Comparison of ENCODE assay signal across 24 cellular contexts in the genomic region with DNA sequence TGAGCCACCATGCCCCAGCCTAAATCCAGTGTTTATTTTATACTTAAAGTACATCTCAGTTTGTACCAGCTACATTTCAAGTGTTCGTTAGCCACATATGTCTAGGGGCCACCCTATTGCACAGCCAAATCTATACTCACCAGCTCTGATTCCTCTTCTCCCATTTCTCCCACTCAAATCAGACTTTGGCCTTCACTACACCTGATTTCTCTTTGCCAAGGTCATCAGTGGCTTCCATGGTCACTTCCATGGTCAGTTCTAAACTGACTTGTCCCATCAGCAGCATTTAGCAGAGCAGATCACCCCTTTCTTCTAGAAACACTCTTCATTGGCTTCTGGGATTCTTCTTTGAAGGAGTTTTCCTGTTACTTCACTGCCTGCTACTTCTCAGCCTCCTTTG. TPM values are rescaled to one million over a fixed set of nuclear protein-coding genes. Genes with fewer than 3 reads are reported as not detected.
DNase-seq lines count a peak whose midpoint lies in the region; FAIRE-seq and TF ChIP-seq lines count a peak whose summit lies in the region.
"Had no signal": no experiment of that assay in that cellular context is flagged by ENCODE, and none has a peak within 500 bp of the region (broad histone marks: within the 10 kb centered on the region; RNA-seq: fewer than 3 reads in every experiment).

No MANE protein-coding gene starts in this region.

- POLR2A ChIA-PET in H1 (lab: Charles Lee; ENCODE audit: partially characterized antibody) = interaction anchor here (1.5 to 4.5 kb wide), 2 partner anchors 12 to 671 kb away, joined by 3 to 15 read pairs; no protein-coding TSS in a partner anchor

- H3K9ac ChIP-seq in H9 (ENCODE audit: extremely low read depth, insufficient read length, low read length) (no peak overlapping the region), H1 (replicated peaks in 1 of 4; ENCODE audit: extremely low read depth in 1 of 4, low read depth in 3 of 4, low read length in 3 of 4) (no peak overlapping the region), neural progenitor cell (no peak overlapping the region)
- H3K9ac ChIP-seq: GM23248 had no signal

- no peaks in the 10 kb centered on the region for H3K27me3 ChIP-seq in H9 (ENCODE audit: insufficient read depth, low read length)
- H3K27me3 ChIP-seq in H1 (replicated peaks in 1 of 4; ENCODE audit: control insufficient read depth in 3 of 4, extremely low read depth in 1 of 4, insufficient read depth in 3 of 4, low read length in 3 of 4) = no peaks in the 10 kb centered on the region
- no peaks in the 10 kb centered on the region for H3K27me3 ChIP-seq in neural progenitor cell

- H3K9me3 ChIP-seq in H9 (ENCODE audit: control insufficient read depth, low read depth, low read length) (no peaks in the 10 kb centered on the region), H1 (ENCODE audit: insufficient read depth in 2 of 2, low read depth in 1 of 2, low read length in 1 of 2) (no peaks in the 10 kb centered on the region), neural progenitor cell (ENCODE audit: low read depth) (no peaks in the 10 kb centered on the region)
- H3K9me3 ChIP-seq: A549, HAP-1 had no signal

- no peak overlapping the region for H3T11ph ChIP-seq in H9 (ENCODE audit: low read length)

- H2AK5ac ChIP-seq in H9 (ENCODE audit: insufficient read length, low read length) (no peak overlapping the region), H1 (ENCODE audit: low read depth, low read length) (0 out of 2 replicates have a peak overlapping the region, but pooled peaks have one; percentile 65)

- no peak overlapping the region for H4K8ac ChIP-seq in H9 (replicated peaks; ENCODE audit: insufficient read length, low read depth, low read length)
- H4K8ac ChIP-seq in H1 (ENCODE audit: extremely low read depth, insufficient read depth, low read length) = no peak overlapping the region

- TF ChIP-seq POLR2A in H1 (IDR thresholded peaks at IDR 0.05; ENCODE audit: control extremely low read depth in 1 of 2, low read depth in 2 of 2, low read length in 2 of 2) = no peak

- H4K91ac ChIP-seq in H9 (ENCODE audit: insufficient read length, low read depth, low read length) = no peak overlapping the region
- H4K91ac ChIP-seq in H1 (replicated peaks; ENCODE audit: insufficient read length, low read length) = no peak overlapping the region

- H3K9me3 Mint-ChIP-seq in CD14-positive monocyte (no peaks in the 10 kb centered on the region), H9 (0 out of 5 replicates have a peak, but pooled peaks cover 0 to 4% of the 10 kb centered on the region in 2 experiments), neural progenitor cell (no peaks in the 10 kb centered on the region), immature natural killer cell (no peaks in the 10 kb centered on the region)
- H3K9me3 Mint-ChIP-seq: CD8-positive, alpha-beta memory T cell; HFFc6 had no signal

- H3K4me3 Mint-ChIP-seq in CD14-positive monocyte = no peak overlapping the region
- no peak overlapping the region for H3K4me3 Mint-ChIP-seq in H9
- H3K4me3 Mint-ChIP-seq in neural progenitor cell = no peak overlapping the region
- H3K4me3 Mint-ChIP-seq in immature natural killer cell = no peak overlapping the region
- H3K4me3 Mint-ChIP-seq: CD4-positive, CD25-positive, alpha-beta regulatory T cell; CD8-positive, alpha-beta memory T cell; HFFc6 had no signal

- FAIRE-seq in H1 (lab: Jason Lieb, UNC) = no peak
- FAIRE-seq: A549, D721Med, GM12878, GM19239 had no signal

- DNase-seq in CD14-positive monocyte (ENCODE audit: low spot score) = no peak
- DNase-seq in H9 = no peak
- no peak for DNase-seq in H1 (ENCODE audit: low read depth in 1 of 2, low spot score in 2 of 2)
- DNase-seq in neural progenitor cell (ENCODE audit: low spot score) = no peak
- DNase-seq in SKM-1 treated with dmso at 0.1 percent for 144 hours (lab: John Stamatoyannopoulos, UW; ENCODE audit: unreplicated experiment) = no peak
- no peak for DNase-seq in activated T-cell treated with anti-CD3 and anti-CD28 coated beads, Interleukin-2, amount 50 U/mL, for 48 hours
- DNase-seq in immature natural killer cell = no peak
- DNase-seq: 8988T; C1 segment of cervical spinal cord; CD4-positive, CD25-positive, alpha-beta regulatory T cell; CD8-positive, alpha-beta memory T cell; DMS 273 treated with DMSO at 0.1 percent for 48 hours; DMS79; EL; GDM1; GM23248; HFFc6 had no signal

- H3K18ac ChIP-seq in H9 (ENCODE audit: insufficient read length, low read depth, low read length) = no peak overlapping the region
- H3K18ac ChIP-seq in H1 (ENCODE audit: extremely low read depth, low read length) = no peak overlapping the region; the same call in none of the 2 replicates

- TF ChIP-seq CTCF in CD14-positive monocyte (IDR thresholded peaks at IDR 0.05) (no peak), H9 (conservative IDR thresholded peaks at IDR 0.05) (no peak), H1 (IDR thresholded peaks at IDR 0.05; ENCODE audit: control extremely low read depth in 1 of 3, insufficient read depth in 1 of 3, low read depth in 1 of 3, low read length in 3 of 3) (no peak), neural progenitor cell (IDR thresholded peaks at IDR 0.05) (no peak)

- no peak for TF ChIP-seq EP300 in H1 (IDR thresholded peaks at IDR 0.05; ENCODE audit: borderline replicate concordance in 1 of 2, low read depth in 2 of 2, low read length in 2 of 2)

- no peak for TF ChIP-seq RAD21 in H1 (IDR thresholded peaks at IDR 0.05 in 1 of 2, conservative IDR thresholded peaks at IDR 0.05 in 1 of 2; ENCODE audit: low read depth in 2 of 2, low read length in 2 of 2)

- peaks cover under 1 to 20% (median 7%) of the 10 kb centered on the region in 4 experiments; a peak in 6 of 8 replicates for H3K36me3 ChIP-seq in H1 (ENCODE audit: control insufficient read depth in 2 of 4, insufficient read depth in 4 of 4, low read length in 3 of 4)
- no peaks in the 10 kb centered on the region for H3K36me3 ChIP-seq in neural progenitor cell

- H2BK15ac ChIP-seq in H9 (ENCODE audit: low read depth, low read length) (no peak overlapping the region), H1 (ENCODE audit: low read length) (0 out of 2 replicates have a peak overlapping the region, but pooled peaks have one; percentile 61)

- H3K4ac ChIP-seq in H9 (ENCODE audit: low read depth, low read length) (no peak overlapping the region), H1 (replicated peaks; ENCODE audit: insufficient read length, low read depth, low read length) (no peak overlapping the region)

- peaks cover 0 to 3% (median 0%) of the 10 kb centered on the region in 3 donors for H3K27me3 Mint-ChIP-seq in CD14-positive monocyte (ENCODE audit: low read depth in 3 of 3)
- no peaks in the 10 kb centered on the region; the same call in 1 of the 2 replicates for H3K27me3 Mint-ChIP-seq in H9 (ENCODE audit: low read depth)
- peaks cover 7% of the 10 kb centered on the region for H3K27me3 Mint-ChIP-seq in neural progenitor cell (ENCODE audit: insufficient read depth, low read depth)
- H3K27me3 Mint-ChIP-seq in immature natural killer cell (ENCODE audit: low read depth in 3 of 3) = peaks cover 0 to 2% (median 2%) of the 10 kb centered on the region in 3 donors
- H3K27me3 Mint-ChIP-seq: CD4-positive, CD25-positive, alpha-beta regulatory T cell; CD8-positive, alpha-beta memory T cell had no signal

- no peaks in the 10 kb centered on the region for H3K79me1 ChIP-seq in H9 (ENCODE audit: insufficient read depth, low read depth, low read length, poor library complexity, severe bottlenecking)
- no peaks in the 10 kb centered on the region for H3K79me1 ChIP-seq in H1 (ENCODE audit: low read depth, low read length)

- H3K56ac ChIP-seq in H9 (ENCODE audit: insufficient read length, low read depth, low read length) = no peak overlapping the region
- H3K56ac ChIP-seq in H1 (replicated peaks; ENCODE audit: insufficient read length, low read depth, low read length) = no peak overlapping the region

- H4K5ac ChIP-seq in H9 (ENCODE audit: insufficient read length, low read depth, low read length) = no peak overlapping the region
- H4K5ac ChIP-seq in H1 (ENCODE audit: insufficient read length, low read depth, low read length) = no peak overlapping the region

- no CpG with 5 or more reads among the region's 1 CpG for WGBS in H9 (ENCODE audit: extremely low coverage, insufficient read length, low lambda C conversion rate)
- 91% methylated on average over 1 of the region's 1 CpG; no CpG with 5 or more reads in 1 of the 2 experiments for WGBS in H1 (ENCODE audit: extremely low coverage in 1 of 2, insufficient coverage in 1 of 2, insufficient read length in 1 of 2, insufficient replicate concordance in 2 of 2, low coverage in 1 of 2, low lambda C conversion rate in 2 of 2, missing lambda C conversion rate in 1 of 2), 2 experiments

- no peaks in the 10 kb centered on the region for H3K79me2 ChIP-seq in H9 (ENCODE audit: insufficient read depth, low read length)
- H3K79me2 ChIP-seq in H1 (ENCODE audit: control insufficient read depth in 1 of 2, insufficient read depth in 2 of 2, low read length in 2 of 2) = no peaks in the 10 kb centered on the region
- H3K79me2 ChIP-seq in neural progenitor cell (ENCODE audit: low read depth) = no peaks in the 10 kb centered on the region

- H3K27ac Mint-ChIP-seq in CD14-positive monocyte (peak overlapping the region in 4 of 7 donors; percentile 37 to 60 (median 48)), H9 (peak overlapping the region in 2 of 3 experiments; percentile 12 to 13; a peak in 2 of 7 replicates), neural progenitor cell (peak overlapping the region; percentile 31), immature natural killer cell (peak overlapping the region in 1 of 6 donors; percentile 39)
- H3K27ac Mint-ChIP-seq: HFFc6 had no signal

- H4K20me1 ChIP-seq in H9 (ENCODE audit: control insufficient read depth, insufficient read depth, insufficient read length) (no peaks in the 10 kb centered on the region), H1 (replicated peaks in 1 of 2; ENCODE audit: control insufficient read depth in 1 of 2, insufficient read depth in 2 of 2, low read length in 2 of 2) (no peaks in the 10 kb centered on the region), neural progenitor cell (ENCODE audit: low read depth) (no peaks in the 10 kb centered on the region)

- H2AFZ ChIP-seq in H9 (ENCODE audit: low read length) (no peak overlapping the region), H1 (ENCODE audit: low read length) (no peak overlapping the region), neural progenitor cell (replicated peaks) (no peak overlapping the region)
- H2AFZ ChIP-seq: GM23248 had no signal

- intact Hi-C loops in CD14-positive monocyte (cut with micrococcal nuclease) = no loop called here

- H2BK12ac ChIP-seq in H9 (ENCODE audit: insufficient read length, low read depth, low read length) = no peak overlapping the region
- H2BK12ac ChIP-seq in H1 (ENCODE audit: low read depth, low read length) = no peak overlapping the region

- H3K4me1 Mint-ChIP-seq in CD14-positive monocyte = peaks cover 13% of the 10 kb centered on the region
- peaks cover 47 to 62% of the 10 kb centered on the region in 2 experiments for H3K4me1 Mint-ChIP-seq in H9
- peaks cover 73% of the 10 kb centered on the region for H3K4me1 Mint-ChIP-seq in neural progenitor cell
- H3K4me1 Mint-ChIP-seq in immature natural killer cell = no peaks in the 10 kb centered on the region
- H3K4me1 Mint-ChIP-seq: CD8-positive, alpha-beta memory T cell had no signal

- no peak overlapping the region for H3K27ac ChIP-seq in H9 (ENCODE audit: insufficient read length, low read depth, low read length)
- no peak overlapping the region for H3K27ac ChIP-seq in H1 (ENCODE audit: low read depth, low read length)
- H3K27ac ChIP-seq in neural progenitor cell = peak overlapping the region; percentile 96
- H3K27ac ChIP-seq: A549, GM23248 had no signal

- H3K4me3 ChIP-seq in H1 (ENCODE audit: extremely low read depth in 1 of 4, insufficient read depth in 2 of 4, low read depth in 3 of 4, low read length in 4 of 4) (no peak overlapping the region), neural progenitor cell (no peak overlapping the region)
- H3K4me3 ChIP-seq: A549, GM12878, GM23248, HAP-1 had no signal

- H3K4me2 ChIP-seq in H9 (ENCODE audit: insufficient read depth, insufficient read length, low read length) (no peak overlapping the region), H1 (ENCODE audit: insufficient read depth in 1 of 2, low read depth in 2 of 2, low read length in 2 of 2) (no peak overlapping the region), neural progenitor cell (no peak overlapping the region)
- H3K4me2 ChIP-seq: A549 had no signal

- H3K14ac ChIP-seq in H9 (ENCODE audit: insufficient read depth, low read length) (no peak overlapping the region), H1 (ENCODE audit: insufficient read length) (no peak overlapping the region)

- H3K23ac ChIP-seq in H9 (ENCODE audit: insufficient read length, low read depth, low read length) (no peak overlapping the region), H1 (ENCODE audit: insufficient read length) (no peak overlapping the region)

- H3K23me2 ChIP-seq in H9 (ENCODE audit: insufficient read length, low read depth, low read length, poor library complexity, severe bottlenecking) (no peaks in the 10 kb centered on the region), H1 (ENCODE audit: low read depth, low read length) (no peaks in the 10 kb centered on the region)

- H3K36me3 Mint-ChIP-seq in CD14-positive monocyte (peaks cover 17 to 26% of the 10 kb centered on the region in 2 donors), H9 (ENCODE audit: insufficient read depth in 1 of 3, low read depth in 3 of 3) (peaks cover 10 to 29% (median 19%) of the 10 kb centered on the region in 3 experiments), neural progenitor cell (peaks cover 12% of the 10 kb centered on the region), immature natural killer cell (peaks cover 4 to 9% (median 7%) of the 10 kb centered on the region in 3 donors)

- H2BK5ac ChIP-seq in H9 (ENCODE audit: insufficient read length, low read length) = no peak overlapping the region
- no peak overlapping the region for H2BK5ac ChIP-seq in H1 (ENCODE audit: low read depth, low read length)

- H2BK120ac ChIP-seq in H9 (ENCODE audit: low read depth, low read length, poor library complexity, severe bottlenecking) (no peak overlapping the region), H1 (replicated peaks; ENCODE audit: low read depth, low read length) (no peak overlapping the region)

- CTCF ChIA-PET in H1 (lab: Charles Lee; ENCODE audit: partially characterized antibody) = interaction anchor here (0.9 to 1.2 kb wide), 5 partner anchors 9 to 153 kb away, joined by 3 to 5 read pairs (median 3); no protein-coding TSS in a partner anchor

- H2BK20ac ChIP-seq in H9 (ENCODE audit: low read depth, low read length, poor library complexity, severe bottlenecking) = no peak overlapping the region
- H2BK20ac ChIP-seq in H1 (ENCODE audit: low read length) = 0 out of 2 replicates have a peak overlapping the region, but pooled peaks have one; percentile 48

- H3K4me1 ChIP-seq in H9 (ENCODE audit: insufficient read depth, low read length) (peaks cover 3% of the 10 kb centered on the region; the same call in 1 of the 2 replicates), H1 (replicated peaks in 1 of 4; ENCODE audit: control insufficient read depth in 3 of 4, insufficient read depth in 4 of 4, low read length in 3 of 4) (peaks cover 9 to 29% (median 18%) of the 10 kb centered on the region in 4 experiments), neural progenitor cell (peaks cover 71% of the 10 kb centered on the region)
- H3K4me1 ChIP-seq: A549 had no signal

- peaks cover 81% of the 10 kb centered on the region for H3F3A ChIP-seq in neural progenitor cell (ENCODE audit: low read depth)

RNA-seq across cellular contexts. Expression of a gene that starts 14.1 kb away (rescaled TPM):
- polyA plus RNA-seq in CD14-positive monocyte (not detected), H1 (2011; rRNA removed) (not detected in 2 replicates), immature natural killer cell (not detected)
- total RNA-seq in H9 (2021) (0.68 TPM in 1 of 2 replicates, not detected in the other), neural progenitor cell (ENCODE audit: low replicate concordance) (3.2 TPM in 1 of 2 replicates, not detected in the other)
- total RNA-seq in H1 (2021; fragmentation: NEBNext Ultra II Directional; extraction: Animal tissue kit (Norgen Biotek cat#: 25700)) = not detected in 2 replicates
- not detected for polyA plus RNA-seq in H1 (2011; cell fraction: cytosol; rRNA removed)
- not detected for polyA plus RNA-seq in H1 (2011; cell fraction: nucleus; rRNA removed)
- polyA plus RNA-seq in H1 (2012, experiment 1 of 2) = not detected in 4 replicates
- not detected for polyA plus RNA-seq in H1 (2012, experiment 2 of 2)
- polyA plus RNA-seq in H1 (2013, experiment 1 of 2) = not detected
- not detected for polyA plus RNA-seq in H1 (2013, experiment 2 of 2)
- polyA minus RNA-seq in H1 (2011; rRNA and poly(A)+ RNA removed) = not detected in 2 replicates
- not detected for polyA minus RNA-seq in H1 (2011; cell fraction: cytosol; rRNA and poly(A)+ RNA removed)
- not detected for polyA minus RNA-seq in H1 (2011; cell fraction: nucleus; rRNA and poly(A)+ RNA removed)
- total RNA-seq: CD4-positive, CD25-positive, alpha-beta regulatory T cell; CD8-positive, alpha-beta memory T cell; GM12878; GM23248; H4; HFFc6 had no signal
- polyA plus RNA-seq: A549; BJ; CD4-positive, CD25-positive, alpha-beta regulatory T cell; CD8-positive, alpha-beta memory T cell; GM12878; GM23248 had no signal

RNA-seq across cellular contexts. Expression of a gene that starts 41.9 kb away (rescaled TPM):
- polyA plus RNA-seq in CD14-positive monocyte (10 to 100 TPM; 17.1 to 17.3 TPM), H1 (2011; rRNA removed) (120 and 140 TPM in 2 replicates), immature natural killer cell (10 to 100 TPM in 2 of 3 donors, 1 to 10 TPM in 1; 9.6 to 26.0 (median 23.0) TPM)
- total RNA-seq in H9 (2021) (40.3 and 40.7 TPM in 2 replicates), neural progenitor cell (ENCODE audit: low replicate concordance) (32.7 and 44.8 TPM in 2 replicates)
- 42.8 and 44.4 TPM in 2 replicates for total RNA-seq in H1 (2021; fragmentation: NEBNext Ultra II Directional; extraction: Animal tissue kit (Norgen Biotek cat#: 25700))
- 98.6 TPM for polyA plus RNA-seq in H1 (2011; cell fraction: cytosol; rRNA removed)
- polyA plus RNA-seq in H1 (2011; cell fraction: nucleus; rRNA removed) = 64.4 TPM
- polyA plus RNA-seq in H1 (2012, experiment 1 of 2) = 60.6 to 68.4 TPM (median 64.0 TPM) in 4 replicates
- 70.1 TPM for polyA plus RNA-seq in H1 (2012, experiment 2 of 2)
- 48.6 TPM for polyA plus RNA-seq in H1 (2013, experiment 1 of 2)
- 56.1 TPM for polyA plus RNA-seq in H1 (2013, experiment 2 of 2)
- polyA minus RNA-seq in H1 (2011; rRNA and poly(A)+ RNA removed) = 46.6 and 52.2 TPM in 2 replicates
- 22.8 TPM for polyA minus RNA-seq in H1 (2011; cell fraction: cytosol; rRNA and poly(A)+ RNA removed)
- polyA minus RNA-seq in H1 (2011; cell fraction: nucleus; rRNA and poly(A)+ RNA removed) = 16.5 TPM
